27 cellular contexts compared by ENCODE assay signal in the genomic region with DNA sequence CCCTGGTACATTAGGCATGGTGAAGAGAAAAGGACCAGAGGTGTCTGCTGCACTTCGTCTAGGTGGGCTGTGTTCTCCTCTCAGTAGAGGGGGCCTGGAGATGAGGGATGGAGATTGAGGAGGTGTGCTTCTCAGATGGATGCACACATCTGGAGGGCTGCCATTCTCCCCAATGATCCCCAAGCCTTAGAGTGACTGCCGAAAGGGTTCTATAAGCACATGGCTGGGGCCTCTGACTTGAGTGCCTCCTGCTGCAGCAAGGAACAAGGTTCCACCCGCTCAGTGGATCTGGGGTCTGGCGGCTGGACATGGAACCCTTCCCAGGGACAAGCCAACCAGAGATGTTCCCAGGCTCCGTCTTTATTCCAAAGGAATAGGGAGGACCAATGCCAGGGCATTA.
"Had no signal": no experiment of that assay in that cellular context is flagged by ENCODE, and none has a peak within 500 bp of the region (broad histone marks: within the 10 kb centered on the region; RNA-seq: fewer than 3 reads in every experiment).

No MANE protein-coding gene starts in this region.

- H3K36me3 Mint-ChIP-seq: activated CD4-positive, alpha-beta memory T cell treated with anti-CD3 and anti-CD28 coated beads for 36 hours; type B pancreatic cell had no signal

- H3K36me3 ChIP-seq: esophagus squamous epithelium, left lung, thoracic aorta, vagina, WERI-Rb-1 had no signal

- H3K9me3 Mint-ChIP-seq: activated CD4-positive, alpha-beta memory T cell treated with anti-CD3 and anti-CD28 coated beads for 36 hours; activated T-helper 1 cell treated with anti-CD3 and anti-CD28 coated beads, Interleukin-12 subunit alpha, Interleukin-12 subunit beta, Interleukin-2, Interleukin-4 antibody, amounts not matched to agents 30 ng/mL and 10 ng/mL and 1 ng/mL, durations not matched to agents 14 hours and 24 hours and 36 hours; type B pancreatic cell had no signal

- H3K4me3 ChIP-seq: esophagus squamous epithelium, left lung, lung, psoas muscle, thoracic aorta, vagina had no signal

- H3K9me3 ChIP-seq: esophagus squamous epithelium, left lung, psoas muscle, thoracic aorta, vagina had no signal

- H3K4me3 Mint-ChIP-seq: activated CD4-positive, alpha-beta memory T cell treated with anti-CD3 and anti-CD28 coated beads for 36 hours; activated T-helper 1 cell treated with anti-CD3 and anti-CD28 coated beads, Interleukin-12 subunit alpha, Interleukin-12 subunit beta, Interleukin-2, Interleukin-4 antibody, amounts not matched to agents 30 ng/mL and 10 ng/mL and 1 ng/mL, durations not matched to agents 14 hours and 24 hours and 36 hours; T-helper 17 cell; type B pancreatic cell had no signal

- H3K4me1 ChIP-seq: psoas muscle, vagina had no signal

- H3K27ac Mint-ChIP-seq: activated CD4-positive, alpha-beta memory T cell treated with anti-CD3 and anti-CD28 coated beads for 36 hours; activated T-helper 1 cell treated with anti-CD3 and anti-CD28 coated beads, Interleukin-12 subunit alpha, Interleukin-12 subunit beta, Interleukin-2, Interleukin-4 antibody, amounts not matched to agents 30 ng/mL and 10 ng/mL and 1 ng/mL, durations not matched to agents 14 hours and 24 hours and 36 hours; T-helper 17 cell; type B pancreatic cell had no signal

- DNase-seq: activated CD4-positive, alpha-beta memory T cell treated with anti-CD3 and anti-CD28 coated beads for 36 hours; activated CD4-positive, alpha-beta T cell treated with anti-CD3 and anti-CD28 coated beads for 48 hours; activated CD8-positive, alpha-beta memory T cell treated with anti-CD3 and anti-CD28 coated beads, Interleukin-2, amount 50 U/mL, for 4 hours; activated gamma-delta T cell treated with Interleukin-2 at 50 U/mL for 16 hours; activated naive CD4-positive, alpha-beta T cell treated with anti-CD3 and anti-CD28 coated beads, Interleukin-2, amount 50 U/mL, for 16 hours; activated T-cell treated with anti-CD3 and anti-CD28 coated beads, Interleukin-2, amount 50 U/mL, for 1 hour; amygdala; central memory CD4-positive, alpha-beta T cell; dermis blood vessel endothelial cell; effector CD8-positive, alpha-beta T cell; esophagus squamous epithelium; foreskin melanocyte; left lung; occipital lobe; stimulated activated naive CD4-positive, alpha-beta T cell treated with Interleukin-2 at 50 U/mL for 16 hours; T-helper 17 cell; T1000; WERI-Rb-1 had no signal

- H3K27me3 ChIP-seq: left lung, vagina had no signal

- ATAC-seq: activated CD4-positive, CD25-positive, alpha-beta regulatory T cell treated with anti-CD3 and anti-CD28 coated beads, Interleukin-2, amount 50 U/mL, for 24 hours; T-helper 17 cell had no signal

- H3K27ac ChIP-seq: epithelial cell of prostate, esophagus squamous epithelium, left lung, parathyroid adenoma, psoas muscle, thoracic aorta, vagina, WERI-Rb-1 had no signal
